Comparison of ENCODE assay signal across 10 cellular contexts in the genomic region with DNA sequence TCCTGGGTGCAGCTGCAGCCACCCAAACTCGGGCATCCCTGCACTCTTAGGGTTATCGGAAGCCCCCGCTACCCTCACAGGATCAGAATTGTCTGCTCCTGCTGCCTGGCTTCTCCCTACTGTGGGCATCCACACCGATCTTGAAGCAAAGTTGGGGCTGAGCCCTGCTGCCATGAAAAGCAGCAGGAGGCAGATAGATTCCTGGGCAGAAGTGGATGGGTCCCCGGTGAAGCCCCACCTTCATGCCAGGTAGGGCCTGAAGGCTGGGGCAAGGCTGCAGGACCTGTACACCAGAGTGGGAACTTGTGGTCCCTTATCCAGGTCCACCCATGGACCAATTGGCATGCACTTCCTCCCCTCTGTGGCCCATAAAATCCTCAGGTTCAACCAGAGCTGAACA.
"Had no signal": no experiment of that assay in that cellular context is flagged by ENCODE, and none has a peak within 500 bp of the region (broad histone marks: within the 10 kb centered on the region; RNA-seq: fewer than 3 reads in every experiment).

No MANE protein-coding gene starts in this region.

- H3K4me1 ChIP-seq: HAP-1 had no signal

- H3K27me3 Mint-ChIP-seq: IgD-negative memory B cell had no signal

- H2AFZ ChIP-seq: GM23248 had no signal

- H3K4me1 Mint-ChIP-seq: IgD-negative memory B cell had no signal

- H3K4me3 Mint-ChIP-seq: HFFc6, IgD-negative memory B cell had no signal

- ATAC-seq: HCT116, HepG2 had no signal

- H3K9me3 ChIP-seq: HAP-1 had no signal

- H3K4me3 ChIP-seq: GM23248, HAP-1 had no signal

- H3K36me3 ChIP-seq: HAP-1 had no signal

- H3K27ac ChIP-seq: GM23248, HL-60 had no signal

- DNase-seq: GM23248, GOT3, H7, HFFc6, KBM-7 had no signal

- H3K27ac Mint-ChIP-seq: HFFc6, IgD-negative memory B cell had no signal

- H3K36me3 Mint-ChIP-seq: IgD-negative memory B cell had no signal
